Comparison of ENCODE assay signal across 26 cellular contexts in the genomic region with DNA sequence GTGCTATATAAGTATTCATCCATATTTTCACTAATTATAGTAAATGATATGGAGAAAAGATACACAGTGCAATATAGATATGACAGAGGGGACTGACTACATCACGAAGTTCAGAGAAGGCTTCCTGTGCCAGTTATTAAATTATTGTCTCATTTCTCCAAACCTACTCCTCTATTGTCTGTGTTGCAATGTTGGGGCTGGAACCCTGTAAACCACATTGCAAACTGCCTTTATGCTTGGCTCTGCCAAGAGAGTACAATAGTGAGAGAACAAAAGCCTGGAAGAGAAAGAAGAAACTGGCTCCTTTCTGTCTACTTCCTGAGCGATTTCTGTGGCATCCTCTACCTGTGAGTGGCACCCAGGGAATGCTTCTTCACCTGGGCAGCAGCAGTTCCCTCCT. TPM values are rescaled to one million over a fixed set of nuclear protein-coding genes. Genes with fewer than 3 reads are reported as not detected.
DNase-seq lines count a peak whose midpoint lies in the region; ATAC-seq and TF ChIP-seq lines count a peak whose summit lies in the region.
"Had no signal": no experiment of that assay in that cellular context is flagged by ENCODE, and none has a peak within 500 bp of the region (broad histone marks: within the 10 kb centered on the region; RNA-seq: fewer than 3 reads in every experiment).

No MANE protein-coding gene starts in this region.

- no peak overlapping the region for H2AFZ ChIP-seq in osteoblast (ENCODE audit: low read length)

- ATAC-seq in GM18505 (IDR thresholded peaks at IDR 0.05; ENCODE audit: unreplicated experiment) (peak; percentile 14), GM21381 (IDR thresholded peaks at IDR 0.05; ENCODE audit: unreplicated experiment) (peak; percentile 7), HG02571 (IDR thresholded peaks at IDR 0.05; ENCODE audit: unreplicated experiment) (no peak), WTC11 (no peak), HG03439 (IDR thresholded peaks at IDR 0.05; ENCODE audit: unreplicated experiment) (no peak)
- ATAC-seq: activated CD8-positive, alpha-beta memory T cell treated with anti-CD3 and anti-CD28 coated beads, Interleukin-2, amount 10 ng/mL, durations not matched to agents 7 days and 5 days; heart left ventricle; Right ventricle myocardium inferior; stimulated activated memory B cell treated with anti-CD40 and anti-IgM and Interleukin-4, amounts not matched to agents 10 μg/mL and 1 μg/mL and 100 μg/mL, for 72 hours had no signal

- H3K4me3 Mint-ChIP-seq in WTC11, result no peak overlapping the region
- H3K4me3 Mint-ChIP-seq: activated CD4-positive, alpha-beta T cell treated with anti-CD3 and anti-CD28 coated beads for 36 hours; activated CD8-positive, alpha-beta memory T cell treated with anti-CD3 and anti-CD28 coated beads, Interleukin-2, amount 10 ng/mL, durations not matched to agents 7 days and 5 days; activated naive CD8-positive, alpha-beta T cell treated with anti-CD3 and anti-CD28 coated beads, Interleukin-2, amount 10 ng/mL, durations not matched to agents 7 days and 5 days; activated T-helper 17 cell treated with anti-CD3 and anti-CD28 coated beads, Interleukin-2, amount 50 U/mL, for 72 hours; brain; CD8-positive, alpha-beta memory T cell; nephron; stimulated activated memory B cell treated with anti-CD40 and anti-IgM and Interleukin-4, amounts not matched to agents 10 μg/mL and 1 μg/mL and 100 μg/mL, for 72 hours had no signal

- peaks cover 18% of the 10 kb centered on the region for H3K4me1 Mint-ChIP-seq in WTC11
- H3K4me1 Mint-ChIP-seq: activated CD4-positive, alpha-beta T cell treated with anti-CD3 and anti-CD28 coated beads for 36 hours; activated CD8-positive, alpha-beta memory T cell treated with anti-CD3 and anti-CD28 coated beads, Interleukin-2, amount 10 ng/mL, durations not matched to agents 7 days and 5 days; activated naive CD8-positive, alpha-beta T cell treated with anti-CD3 and anti-CD28 coated beads, Interleukin-2, amount 10 ng/mL, durations not matched to agents 7 days and 5 days; activated T-helper 17 cell treated with anti-CD3 and anti-CD28 coated beads, Interleukin-2, amount 50 U/mL, for 72 hours; CD8-positive, alpha-beta memory T cell; stimulated activated memory B cell treated with anti-CD40 and anti-IgM and Interleukin-4, amounts not matched to agents 10 μg/mL and 1 μg/mL and 100 μg/mL, for 72 hours had no signal

- TF ChIP-seq CTCF in osteoblast (IDR thresholded peaks at IDR 0.05; ENCODE audit: extremely low read depth, low read depth, low read length) (no peak), WTC11 (IDR thresholded peaks at IDR 0.05) (no peak)

- H3K36me3 Mint-ChIP-seq in WTC11, result no peaks in the 10 kb centered on the region
- H3K36me3 Mint-ChIP-seq: activated CD8-positive, alpha-beta memory T cell treated with anti-CD3 and anti-CD28 coated beads, Interleukin-2, amount 10 ng/mL, durations not matched to agents 7 days and 5 days; activated naive CD8-positive, alpha-beta T cell treated with anti-CD3 and anti-CD28 coated beads, Interleukin-2, amount 10 ng/mL, durations not matched to agents 7 days and 5 days; brain; CD8-positive, alpha-beta memory T cell; stimulated activated memory B cell treated with anti-CD40 and anti-IgM and Interleukin-4, amounts not matched to agents 10 μg/mL and 1 μg/mL and 100 μg/mL, for 72 hours had no signal

- peak overlapping the region; percentile 14 for H3K27ac ChIP-seq in osteoblast (ENCODE audit: low read depth, low read length)
- H3K27ac ChIP-seq: colonic mucosa, thyroid gland had no signal

- H3K4me2 ChIP-seq in osteoblast (ENCODE audit: insufficient read depth, low read length), result no peak overlapping the region

- no peaks in the 10 kb centered on the region for H3K9me3 ChIP-seq in osteoblast (ENCODE audit: low read depth, low read length)
- H3K9me3 ChIP-seq: colonic mucosa, heart left ventricle, left ventricle myocardium inferior, sigmoid colon, thyroid gland had no signal

- H3K27me3 Mint-ChIP-seq in WTC11 (ENCODE audit: low read depth), result no peaks in the 10 kb centered on the region
- H3K27me3 Mint-ChIP-seq: activated CD4-positive, alpha-beta T cell treated with anti-CD3 and anti-CD28 coated beads for 36 hours; activated T-helper 17 cell treated with anti-CD3 and anti-CD28 coated beads, Interleukin-2, amount 50 U/mL, for 72 hours; brain had no signal

- no peak overlapping the region for H3K4me3 ChIP-seq in osteoblast (ENCODE audit: insufficient read depth, low read length)
- H3K4me3 ChIP-seq: colonic mucosa, heart left ventricle, left ventricle myocardium inferior, sigmoid colon, thyroid gland had no signal

- no peaks in the 10 kb centered on the region for H4K20me1 ChIP-seq in osteoblast (ENCODE audit: insufficient read depth, low read length)

- no peaks in the 10 kb centered on the region for H3K36me3 ChIP-seq in osteoblast (ENCODE audit: insufficient read depth, low read length)
- H3K36me3 ChIP-seq: colonic mucosa, heart left ventricle, left ventricle myocardium inferior, sigmoid colon, thyroid gland had no signal

- TF ChIP-seq POLR2A in GM18505 (IDR thresholded peaks at IDR 0.05; ENCODE audit: borderline replicate concordance, extremely low read depth, insufficient read depth, insufficient read length), result no peak

- H3K27ac Mint-ChIP-seq in WTC11, result no peak overlapping the region
- H3K27ac Mint-ChIP-seq: activated CD4-positive, alpha-beta T cell treated with anti-CD3 and anti-CD28 coated beads for 36 hours; activated CD8-positive, alpha-beta memory T cell treated with anti-CD3 and anti-CD28 coated beads, Interleukin-2, amount 10 ng/mL, durations not matched to agents 7 days and 5 days; activated naive CD8-positive, alpha-beta T cell treated with anti-CD3 and anti-CD28 coated beads, Interleukin-2, amount 10 ng/mL, durations not matched to agents 7 days and 5 days; activated T-helper 17 cell treated with anti-CD3 and anti-CD28 coated beads, Interleukin-2, amount 50 U/mL, for 72 hours; brain; CD8-positive, alpha-beta memory T cell; nephron; stimulated activated memory B cell treated with anti-CD40 and anti-IgM and Interleukin-4, amounts not matched to agents 10 μg/mL and 1 μg/mL and 100 μg/mL, for 72 hours had no signal

- H3K79me2 ChIP-seq in osteoblast (ENCODE audit: insufficient read depth, low read length), result no peaks in the 10 kb centered on the region

- no peaks in the 10 kb centered on the region for H3K9me3 Mint-ChIP-seq in WTC11
- H3K9me3 Mint-ChIP-seq: brain; CD8-positive, alpha-beta memory T cell; nephron; stimulated activated memory B cell treated with anti-CD40 and anti-IgM and Interleukin-4, amounts not matched to agents 10 μg/mL and 1 μg/mL and 100 μg/mL, for 72 hours had no signal

- CTCF ChIA-PET in WTC11 (lab: Charles Lee), result no interaction called here

- H3K27me3 ChIP-seq in osteoblast (ENCODE audit: insufficient read depth, low read length), result no peaks in the 10 kb centered on the region
- H3K27me3 ChIP-seq: colonic mucosa, heart left ventricle, sigmoid colon, thyroid gland had no signal

- POLR2A ChIA-PET in WTC11 (lab: Charles Lee), result no interaction called here

- peaks cover 64% of the 10 kb centered on the region for H3K4me1 ChIP-seq in osteoblast (ENCODE audit: insufficient read depth, low read length)
- H3K4me1 ChIP-seq: colonic mucosa had no signal

- peak; percentile 57 for DNase-seq in NOMO-1 treated with DMSO at 0.1 percent for 48 hours (lab: John Stamatoyannopoulos, UW; ENCODE audit: unreplicated experiment)
- DNase-seq in osteoblast (ENCODE audit: insufficient read length, low spot score, missing footprints), result peak; percentile 26
- DNase-seq in DMS153 treated with DMSO at 0.1 percent for 48 hours (lab: John Stamatoyannopoulos, UW; ENCODE audit: unreplicated experiment), result no peak
- DNase-seq in WTC11 (ENCODE audit: low spot score), result no peak
- DNase-seq: activated CD4-positive, alpha-beta T cell treated with anti-CD3 and anti-CD28 coated beads for 36 hours; activated CD8-positive, alpha-beta memory T cell treated with anti-CD3 and anti-CD28 coated beads, Interleukin-2, amount 10 ng/mL, durations not matched to agents 7 days and 5 days; activated naive CD8-positive, alpha-beta T cell treated with anti-CD3 and anti-CD28 coated beads, Interleukin-2, amount 10 ng/mL, durations not matched to agents 7 days and 5 days; CD8-positive, alpha-beta memory T cell; colonic mucosa; DND-41; heart left ventricle; left ventricle myocardium inferior; NCI-H1417 treated with DMSO at 0.1 percent for 48 hours; NCI-H524; sigmoid colon; thyroid gland had no signal

TF ChIP-seq in WTC11, 78 proteins besides CTCF, POLR2A, EP300 and RAD21 (continues in another document):
- TF ChIP-seq, protein P1, sequence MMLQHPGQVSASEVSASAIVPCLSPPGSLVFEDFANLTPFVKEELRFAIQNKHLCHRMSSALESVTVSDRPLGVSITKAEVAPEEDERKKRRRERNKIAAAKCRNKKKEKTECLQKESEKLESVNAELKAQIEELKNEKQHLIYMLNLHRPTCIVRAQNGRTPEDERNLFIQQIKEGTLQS (CRISPR knock-in tag; conservative IDR thresholded peaks at IDR 0.05), result no peak
- TF ChIP-seq NR3C1 (CRISPR knock-in tag; conservative IDR thresholded peaks at IDR 0.05; ENCODE audit: low read depth) (no peak), MXD4 (CRISPR knock-in tag; IDR thresholded peaks at IDR 0.05; ENCODE audit: borderline replicate concordance) (no peak)
- TF ChIP-seq, protein P2, sequence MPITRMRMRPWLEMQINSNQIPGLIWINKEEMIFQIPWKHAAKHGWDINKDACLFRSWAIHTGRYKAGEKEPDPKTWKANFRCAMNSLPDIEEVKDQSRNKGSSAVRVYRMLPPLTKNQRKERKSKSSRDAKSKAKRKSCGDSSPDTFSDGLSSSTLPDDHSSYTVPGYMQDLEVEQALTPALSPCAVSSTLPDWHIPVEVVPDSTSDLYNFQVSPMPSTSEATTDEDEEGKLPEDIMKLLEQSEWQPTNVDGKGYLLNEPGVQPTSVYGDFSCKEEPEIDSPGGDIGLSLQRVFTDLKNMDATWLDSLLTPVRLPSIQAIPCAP (CRISPR knock-in tag; IDR thresholded peaks at IDR 0.05), result no peak

RNA-seq across cellular contexts. Expression of a gene that starts 46.4 kb away (rescaled TPM):
- 70.9 and 73.4 TPM in 2 replicates for total RNA-seq in osteoblast
- total RNA-seq in WTC11 (2021), result 1.2 to 3.1 TPM (median 1.8 TPM) in 3 replicates
- total RNA-seq: OCI-LY7 had no signal

Comparison
In these comparisons a context has a peak if more than half of its experiments do, and no peak if none do; other contexts are left out.
1. ATAC-seq: peak in GM18505 (single experiment) and GM21381 (single experiment); none in HG02571 (single experiment), WTC11 (single experiment) and HG03439 (single experiment).
2. DNase-seq: peak in NOMO-1 treated with DMSO at 0.1 percent for 48 hours (single experiment) and osteoblast (single experiment); none in DMS153 treated with DMSO at 0.1 percent for 48 hours (single experiment) and WTC11 (single experiment).
3. RNA of a gene that starts 46.4 kb away (total RNA-seq): 70.9 to 73.4 TPM in osteoblast; 1.2 to 3.1 TPM in WTC11; every median in the first group is over 10 times any median in the second.